In genomic region chrX:114532093-114532805, GRCh38 we compare ENCODE assay signal across 18 cellular contexts. TPM values are rescaled to one million over a fixed set of nuclear protein-coding genes. Genes with fewer than 3 reads are reported as not detected.
A peak's percentile ranks its signal among the peaks of the same experiment; 100 is the strongest.
DNase-seq lines count a peak whose midpoint lies in the region; ATAC-seq and TF ChIP-seq lines count a peak whose summit lies in the region.
"Had no signal": no experiment of that assay in that cellular context is flagged by ENCODE, and none has a peak within 500 bp of the region (broad histone marks: within the 10 kb centered on the region; RNA-seq: fewer than 3 reads in every experiment).

No MANE protein-coding gene starts in this region.

- H3K9me3 ChIP-seq in HEK293 (ENCODE audit: control insufficient read depth, insufficient read depth, low read depth, low read length) (no peaks in the 10 kb centered on the region), prostate gland (no peaks in the 10 kb centered on the region), aorta (ENCODE audit: control insufficient read depth, low read length) (no peaks in the 10 kb centered on the region)

- H3K4me1 ChIP-seq in HEK293 (ENCODE audit: control insufficient read depth, insufficient read depth, low read length) (no peaks in the 10 kb centered on the region), prostate gland (replicated peaks) (no peaks in the 10 kb centered on the region), aorta (ENCODE audit: control insufficient read depth in 1 of 2, insufficient read depth in 2 of 2, low read length in 2 of 2) (no peaks in the 10 kb centered on the region)

- H3K27me3 ChIP-seq in prostate gland (replicated peaks; ENCODE audit: insufficient read depth) (no peaks in the 10 kb centered on the region), aorta (ENCODE audit: control insufficient read depth in 1 of 2, insufficient read depth in 2 of 2, low read length in 1 of 2) (no peaks in the 10 kb centered on the region)

- POLR2A ChIA-PET in HEK293 (lab: Yijun Ruan, JAX) = no interaction called here

- no peak for TF ChIP-seq CTCF in HEK293 (tag by site-specific recombination; IDR thresholded peaks at IDR 0.05)
- TF ChIP-seq CTCF in fibroblast of mammary gland (conservative IDR thresholded peaks at IDR 0.05; ENCODE audit: control insufficient read depth, insufficient read depth, low read depth, low read length) = no peak
- no peak for TF ChIP-seq CTCF in prostate gland (IDR thresholded peaks at IDR 0.05)

- 26% methylated on average over 2 of the region's 2 CpGs for WGBS in prostate gland
- 21 to 47% methylated on average over 2 of the region's 2 CpGs for WGBS in aorta, 2 donors

- intact Hi-C loops in prostate gland (cut with DNase I) (no loop called here), aorta (cut with DNase I) (no loop called here)

- H3K4me3 ChIP-seq in HEK293 (ENCODE audit: low read depth, low read length) = no peak overlapping the region
- H3K4me3 ChIP-seq in fibroblast of mammary gland (ENCODE audit: control insufficient read depth, low read depth, low read length) = no peak overlapping the region
- H3K4me3 ChIP-seq in prostate gland = no peak overlapping the region
- no peak overlapping the region for H3K4me3 ChIP-seq in aorta (ENCODE audit: low read length in 2 of 2)
- H3K4me3 ChIP-seq: GM23248 had no signal

- TF ChIP-seq POLR2A in prostate gland (IDR thresholded peaks at IDR 0.05) = no peak

- DNase-seq in fibroblast of mammary gland (ENCODE audit: low read depth) (peak; percentile 1), prostate gland (ENCODE audit: low spot score) (peak; percentile 3), aorta (no peak)
- DNase-seq: CD4-positive, CD25-positive, alpha-beta regulatory T cell; DMS79; GDM1; GM23248; HFFc6; Karpas-422; NCI-H1436; NCI-H2029 treated with DMSO at 0.1 percent for 48 hours; NCI-H510A; RPMI8226 had no signal

- H3K36me3 ChIP-seq in HEK293 (ENCODE audit: control insufficient read depth in 2 of 2, insufficient read depth in 1 of 2, low read length in 2 of 2) = no peaks in the 10 kb centered on the region
- H3K36me3 ChIP-seq in prostate gland = no peaks in the 10 kb centered on the region
- H3K36me3 ChIP-seq in aorta (ENCODE audit: control insufficient read depth in 1 of 2, insufficient read depth in 2 of 2, low read length in 1 of 2) = no peaks in the 10 kb centered on the region

- CTCF ChIA-PET in HEK293 (lab: Yijun Ruan, JAX) = no interaction called here

- ATAC-seq in SK-N-SH treated with all-trans-retinoic acid at 6 μM for 48 hours = peak; percentile 92
- ATAC-seq in GM19455 (IDR thresholded peaks at IDR 0.05; ENCODE audit: unreplicated experiment) = no peak
- no peak for ATAC-seq in aorta (ENCODE audit: low FRiP score)
- ATAC-seq in HG03571 (IDR thresholded peaks at IDR 0.05; ENCODE audit: unreplicated experiment) = no peak
- ATAC-seq: HepG2 had no signal

- H3K27ac ChIP-seq in HEK293 (ENCODE audit: extremely low read depth, low read depth, low read length) (no peak overlapping the region), prostate gland (no peak overlapping the region), aorta (ENCODE audit: low read depth in 1 of 2, low read length in 2 of 2) (no peak overlapping the region)
- H3K27ac ChIP-seq: GM23248 had no signal

TF ChIP-seq in HEK293, 187 proteins besides CTCF, POLR2A, EP300 and RAD21:
- TF ChIP-seq ZNF843 (tag by site-specific recombination; IDR thresholded peaks at IDR 0.05) (no peak), ZSCAN4 (tag by site-specific recombination; IDR thresholded peaks at IDR 0.05) (peak; percentile 89)

TF ChIP-seq in SK-N-SH treated with all-trans-retinoic acid at 6 μM for 48 hours, 23 proteins besides CTCF, POLR2A, EP300 and RAD21:
- TF ChIP-seq CSDC2 (CRISPR knock-in tag; IDR thresholded peaks at IDR 0.05) = no peak
- TF ChIP-seq ZNF70 (CRISPR knock-in tag; IDR thresholded peaks at IDR 0.05) = no peak
- no peak for TF ChIP-seq ZNF8 (CRISPR knock-in tag; IDR thresholded peaks at IDR 0.05)
- no peak for TF ChIP-seq CREB5 (CRISPR knock-in tag; IDR thresholded peaks at IDR 0.05; ENCODE audit: low read depth)
- TF ChIP-seq ISL1 (CRISPR knock-in tag; IDR thresholded peaks at IDR 0.05) = peak; percentile 48
- no peak for TF ChIP-seq ZFP3 (CRISPR knock-in tag; IDR thresholded peaks at IDR 0.05)
- TF ChIP-seq TOX (CRISPR knock-in tag; IDR thresholded peaks at IDR 0.05; ENCODE audit: borderline replicate concordance) = no peak
- TF ChIP-seq OSR1 (CRISPR knock-in tag; IDR thresholded peaks at IDR 0.05) = no peak

RNA-seq across cellular contexts. Expression of gene HTR2C, which starts 51.6 kb away (rescaled TPM):
- not detected for total RNA-seq in prostate gland
- not detected for total RNA-seq in aorta
- not detected for polyA plus RNA-seq in aorta
- total RNA-seq: CD4-positive, CD25-positive, alpha-beta regulatory T cell; GM23248; HepG2; HFFc6 had no signal
- polyA plus RNA-seq: CD4-positive, CD25-positive, alpha-beta regulatory T cell; GM23248 had no signal

Comparison
In these comparisons a context has a peak if more than half of its experiments do, and no peak if none do; other contexts are left out.
1. DNase-seq: peak in fibroblast of mammary gland (single experiment) and prostate gland (single experiment); none in aorta (0 of 2).